8 cellular contexts compared by ENCODE assay signal in genomic region chr7:28748934-28749584, GRCh38.
DNase-seq lines count a peak whose midpoint lies in the region; ATAC-seq, FAIRE-seq and TF ChIP-seq lines count a peak whose summit lies in the region.

No MANE protein-coding gene starts in this region.

- H3K4me3 ChIP-seq in Loucy (ENCODE audit: low read length, poor library complexity, severe bottlenecking) (peak overlapping the region; percentile 48), bronchial epithelial cell (ENCODE audit: low read depth, low read length) (no peak overlapping the region), tibial nerve (no peak overlapping the region)

- no peak overlapping the region for H3K27ac Mint-ChIP-seq in activated CD4-positive, alpha-beta T cell treated with anti-CD3 and anti-CD28 coated beads, Interleukin-2, amount 10 ng/mL, durations not matched to agents 24 days and 14 days

- TF ChIP-seq EP300 in tibial nerve (IDR thresholded peaks at IDR 0.05): no peak

- WGBS in tibial nerve, 2 donors: 56 to 64% methylated on average over 5 of the region's 5 CpGs

- intact Hi-C loops in activated CD4-positive, alpha-beta T cell treated with anti-CD3 and anti-CD28 coated beads, Interleukin-2, amount 10 ng/mL, durations not matched to agents 24 days and 14 days (cut with micrococcal nuclease): no loop called here

- H3K4me1 Mint-ChIP-seq in activated CD4-positive, alpha-beta T cell treated with anti-CD3 and anti-CD28 coated beads, Interleukin-2, amount 10 ng/mL, durations not matched to agents 24 days and 14 days: no peaks in the 10 kb centered on the region

- H2AFZ ChIP-seq in Loucy (ENCODE audit: low read length): peak overlapping the region; percentile 52; the same call in 1 of the 2 replicates

- H3K36me3 ChIP-seq in Loucy (ENCODE audit: insufficient read depth, low read length) (no peaks in the 10 kb centered on the region), bronchial epithelial cell (ENCODE audit: control insufficient read depth, insufficient read depth, low read length) (no peaks in the 10 kb centered on the region), tibial nerve (no peaks in the 10 kb centered on the region)

- H3K4me1 ChIP-seq in Loucy (ENCODE audit: insufficient read depth, low read length, poor library complexity, severe bottlenecking) (peaks cover 22% of the 10 kb centered on the region), tibial nerve (peaks cover 0 to 59% (median 3%) of the 10 kb centered on the region in 4 donors)

- peak; percentile 47 for FAIRE-seq in bronchial epithelial cell (lab: Jason Lieb, UNC)

- no peaks in the 10 kb centered on the region for H4K20me1 ChIP-seq in Loucy (ENCODE audit: insufficient read depth, low read length, poor library complexity, severe bottlenecking)

- no peaks in the 10 kb centered on the region for H3K9me3 ChIP-seq in Loucy (ENCODE audit: insufficient read depth, low read depth, low read length)
- no peaks in the 10 kb centered on the region for H3K9me3 ChIP-seq in tibial nerve

- no peak overlapping the region for H3K4me3 Mint-ChIP-seq in activated CD4-positive, alpha-beta T cell treated with anti-CD3 and anti-CD28 coated beads, Interleukin-2, amount 10 ng/mL, durations not matched to agents 24 days and 14 days

- TF ChIP-seq POLR2A in tibial nerve (IDR thresholded peaks at IDR 0.05): no peak

- no peaks in the 10 kb centered on the region for H3K9me2 ChIP-seq in Loucy (replicated peaks; ENCODE audit: low read depth, low read length)

- H3K27ac ChIP-seq in tibial nerve: peak overlapping the region in 2 of 4 donors; percentile 57 to 62

- no peaks in the 10 kb centered on the region for H3K27me3 Mint-ChIP-seq in activated CD4-positive, alpha-beta T cell treated with anti-CD3 and anti-CD28 coated beads, Interleukin-2, amount 10 ng/mL, durations not matched to agents 24 days and 14 days

- TF ChIP-seq CTCF in Loucy (conservative IDR thresholded peaks at IDR 0.05; ENCODE audit: low read length) (peak; percentile 44), bronchial epithelial cell (IDR thresholded peaks at IDR 0.05; ENCODE audit: insufficient read depth, low read length, severe bottlenecking) (no peak), tibial nerve (IDR thresholded peaks at IDR 0.05) (no peak)

- no peak overlapping the region for H3K9ac ChIP-seq in Loucy (ENCODE audit: low read depth, low read length, poor library complexity, severe bottlenecking)

- no peaks in the 10 kb centered on the region for H3K9me3 Mint-ChIP-seq in activated CD4-positive, alpha-beta T cell treated with anti-CD3 and anti-CD28 coated beads, Interleukin-2, amount 10 ng/mL, durations not matched to agents 24 days and 14 days

- peak; percentile 2 for DNase-seq in activated CD4-positive, alpha-beta T cell treated with anti-CD3 and anti-CD28 coated beads for 48 hours
- DNase-seq in activated CD4-positive, alpha-beta T cell treated with anti-CD3 and anti-CD28 coated beads, Interleukin-2, amount 10 ng/mL, durations not matched to agents 24 days and 14 days: no peak
- DNase-seq in bronchial epithelial cell (ENCODE audit: low read depth) (peak; percentile 64), ecto neural progenitor cell (ENCODE audit: low spot score) (no peak), tibial nerve (ENCODE audit: low spot score in 2 of 2) (no peak)
- peak; percentile 16 for DNase-seq in stimulated activated naive CD8-positive, alpha-beta T cell treated with anti-CD3 and anti-CD28 coated beads, Interleukin-15, Interleukin-2, amounts not matched to agents 100 U/mL and 50 U/mL, for 24 hours
- DNase-seq in activated effector memory CD4-positive, alpha-beta T cell treated with Interleukin-2 at 50 U/mL for 16 hours: no peak

- no peaks in the 10 kb centered on the region for H3K36me3 Mint-ChIP-seq in activated CD4-positive, alpha-beta T cell treated with anti-CD3 and anti-CD28 coated beads, Interleukin-2, amount 10 ng/mL, durations not matched to agents 24 days and 14 days (ENCODE audit: low read depth)

- ATAC-seq in stimulated activated naive CD8-positive, alpha-beta T cell treated with anti-CD3 and anti-CD28 coated beads, Interleukin-15, Interleukin-2, amounts not matched to agents 100 U/mL and 50 U/mL, for 24 hours: peak; percentile 71

- H3F3A ChIP-seq in Loucy (ENCODE audit: low read depth): no peaks in the 10 kb centered on the region

- H3K27me3 ChIP-seq in Loucy (ENCODE audit: insufficient read depth, low read length, poor library complexity, severe bottlenecking) (no peaks in the 10 kb centered on the region), bronchial epithelial cell (ENCODE audit: control insufficient read depth, insufficient read depth, low read length) (no peaks in the 10 kb centered on the region), tibial nerve (no peaks in the 10 kb centered on the region)

- no peaks in the 10 kb centered on the region for H3K79me2 ChIP-seq in Loucy (ENCODE audit: insufficient read depth, low read length)

- H3K4me2 ChIP-seq in Loucy (ENCODE audit: low read depth, low read length, poor library complexity, severe bottlenecking): peak overlapping the region; percentile 68

Comparison
In these comparisons a context has a peak if more than half of its experiments do, and no peak if none do; other contexts are left out.
1. DNase-seq: peak in activated CD4-positive, alpha-beta T cell treated with anti-CD3 and anti-CD28 coated beads for 48 hours (single experiment), bronchial epithelial cell (single experiment) and stimulated activated naive CD8-positive, alpha-beta T cell treated with anti-CD3 and anti-CD28 coated beads, Interleukin-15, Interleukin-2, amounts not matched to agents 100 U/mL and 50 U/mL, for 24 hours (single experiment); none in activated CD4-positive, alpha-beta T cell treated with anti-CD3 and anti-CD28 coated beads, Interleukin-2, amount 10 ng/mL, durations not matched to agents 24 days and 14 days (single experiment), ecto neural progenitor cell (single experiment), tibial nerve (0 of 2) and activated effector memory CD4-positive, alpha-beta T cell treated with Interleukin-2 at 50 U/mL for 16 hours (single experiment).